29 cellular contexts compared by ENCODE assay signal in genomic region chr1:229046251-229046853, GRCh38.
"Had no signal": no experiment of that assay in that cellular context is flagged by ENCODE, and none has a peak within 500 bp of the region (broad histone marks: within the 10 kb centered on the region; RNA-seq: fewer than 3 reads in every experiment).

No MANE protein-coding gene starts in this region.

- H3K4me3 ChIP-seq: gastrocnemius medialis, hepatocyte, lower lobe of right lung, ovary, testis, transverse colon, uterus had no signal

- H3K4me2 ChIP-seq: hepatocyte had no signal

- H3K4me3 Mint-ChIP-seq: activated B cell treated with CpG ODN at 0.5 μM for 24 hours; activated CD8-positive, alpha-beta T cell treated with anti-CD3 and anti-CD28 coated beads for 36 hours; activated T-cell treated with anti-CD3 and anti-CD28 coated beads, Interleukin-2, amount 50 U/mL, for 72 hours; central memory CD8-positive, alpha-beta T cell; dendritic cell treated with granulocyte-macrophage colony-stimulating factor and Interleukin-4, amounts not matched to agents 40 ng/mL and 50 ng/mL, for 4 days; naive thymus-derived CD8-positive, alpha-beta T cell; T-helper 2 cell treated with Interferon-gamma antibody and Interleukin-4, amounts not matched to agents 5 μg/mL and 100 μg/mL, for 36 hours had no signal

- H3K27ac ChIP-seq: breast epithelium, epithelial cell of prostate, gastrocnemius medialis, hepatocyte, lower lobe of right lung, neutrophil, ovary, testis, transverse colon, uterus had no signal

- H3K27ac Mint-ChIP-seq: activated B cell treated with CpG ODN at 0.5 μM for 24 hours; activated CD8-positive, alpha-beta T cell treated with anti-CD3 and anti-CD28 coated beads for 36 hours; activated naive CD4-positive, alpha-beta T cell treated with anti-CD3 and anti-CD28 coated beads, Interleukin-2, amount 50 U/mL, for 72 hours; activated T-cell treated with anti-CD3 and anti-CD28 coated beads, Interleukin-2, amount 50 U/mL, for 72 hours; dendritic cell treated with granulocyte-macrophage colony-stimulating factor and Interleukin-4, amounts not matched to agents 40 ng/mL and 50 ng/mL, for 4 days; T-helper 2 cell treated with Interferon-gamma antibody and Interleukin-4, amounts not matched to agents 5 μg/mL and 100 μg/mL, for 36 hours had no signal

- H3K9me3 ChIP-seq: breast epithelium, gastrocnemius medialis, lower lobe of right lung, neutrophil, ovary, testis, transverse colon, uterus had no signal

- ATAC-seq: activated CD8-positive, alpha-beta T cell treated with anti-CD3 and anti-CD28 coated beads for 36 hours; activated naive CD4-positive, alpha-beta T cell treated with anti-CD3 and anti-CD28 coated beads, Interleukin-2, amount 50 U/mL, for 72 hours; activated T-cell treated with anti-CD3 and anti-CD28 coated beads, Interleukin-2, amount 50 U/mL, for 72 hours; left colon; lower lobe of right lung; naive thymus-derived CD8-positive, alpha-beta T cell had no signal

- H2AFZ ChIP-seq: hepatocyte had no signal

- H3K4me1 Mint-ChIP-seq: activated B cell treated with CpG ODN at 0.5 μM for 24 hours had no signal

- H3K27me3 ChIP-seq: breast epithelium, hepatocyte, neutrophil, ovary, testis, uterus had no signal

- H3K36me3 ChIP-seq: breast epithelium, gastrocnemius medialis, lower lobe of right lung, neutrophil, ovary, transverse colon, uterus had no signal

- DNase-seq: activated B cell treated with CpG ODN at 0.5 μM for 24 hours; activated CD4-positive, alpha-beta T cell treated with anti-CD3 and anti-CD28 coated beads, Interleukin-2, amount 50 U/mL, for 1 hour; activated CD8-positive, alpha-beta T cell treated with anti-CD3 and anti-CD28 coated beads for 36 hours; activated naive CD4-positive, alpha-beta T cell; activated T-cell treated with anti-CD3 and anti-CD28 coated beads, Interleukin-2, amount 50 U/mL, for 72 hours; gastrocnemius medialis; glutamatergic neuron; kidney; left colon; lower lobe of right lung; mesenchymal stem cell; naive thymus-derived CD8-positive, alpha-beta T cell; ovary; retina; stimulated activated CD4-positive, alpha-beta T cell treated with anti-CD3 and anti-CD28 coated beads, Interleukin-15, amount 100 ng/mL, for 24 hours; stimulated activated CD4-positive, alpha-beta T cell treated with anti-CD3 and anti-CD28 coated beads, Interleukin-2, amount 100 ng/mL, for 24 hours; stimulated activated naive CD4-positive, alpha-beta T cell; T-helper 1 cell; testis; transverse colon; uterus had no signal

- H3K36me3 Mint-ChIP-seq: naive thymus-derived CD8-positive, alpha-beta T cell had no signal

- H3K9me3 Mint-ChIP-seq: activated CD8-positive, alpha-beta T cell treated with anti-CD3 and anti-CD28 coated beads for 36 hours; central memory CD8-positive, alpha-beta T cell; T-helper 2 cell treated with Interferon-gamma antibody and Interleukin-4, amounts not matched to agents 5 μg/mL and 100 μg/mL, for 36 hours had no signal

- H3K79me2 ChIP-seq: hepatocyte had no signal

- H3K4me1 ChIP-seq: breast epithelium, gastrocnemius medialis, lower lobe of right lung, transverse colon, uterus had no signal
